9 cellular contexts compared by ENCODE assay signal in the genomic region with DNA sequence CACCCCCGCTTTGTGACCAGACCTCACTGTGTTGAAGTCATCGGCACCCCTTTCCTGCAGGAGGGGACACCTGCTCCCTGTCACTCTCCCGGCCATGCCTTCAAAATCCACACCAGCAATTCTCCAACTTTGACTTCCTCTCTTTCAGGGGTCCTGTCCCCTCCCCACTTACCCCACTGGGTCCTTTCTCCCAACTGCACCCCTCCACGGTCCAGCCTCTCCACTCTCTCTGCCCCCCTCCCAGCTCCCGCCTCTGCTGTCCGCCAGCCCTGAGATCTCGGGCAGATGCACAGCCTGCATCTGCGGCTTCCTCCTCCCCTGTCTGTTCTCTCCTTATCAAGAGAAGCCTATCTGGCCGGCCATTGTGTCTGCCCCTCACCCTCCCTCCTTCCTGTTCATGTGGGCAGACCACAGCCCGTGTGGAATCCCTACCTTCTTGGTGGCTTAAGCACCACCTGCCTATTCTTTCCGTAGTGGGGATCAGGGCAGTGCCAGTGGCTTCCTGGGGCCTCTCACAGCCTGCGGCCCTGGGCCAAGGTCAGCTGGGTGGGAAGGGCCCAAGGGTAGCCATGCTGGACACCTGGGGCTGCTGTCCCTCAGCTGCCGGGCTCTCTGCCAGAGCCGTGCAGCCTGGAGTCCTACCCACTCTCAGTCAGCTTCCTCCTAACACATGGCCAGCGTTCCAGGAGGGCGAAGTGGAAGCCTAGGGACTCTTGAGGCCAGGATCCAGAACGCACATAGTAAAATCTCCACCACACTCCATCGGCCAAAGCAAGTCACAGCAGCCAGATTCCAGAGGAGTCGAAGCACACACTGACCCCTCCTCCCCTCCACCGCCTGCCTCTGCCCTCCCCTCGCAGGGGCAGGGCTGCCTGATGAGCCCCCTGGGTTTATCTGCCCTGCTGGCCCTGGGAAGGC. TPM values are rescaled to one million over a fixed set of nuclear protein-coding genes. Genes with fewer than 3 reads are reported as not detected.
A peak's percentile ranks its signal among the peaks of the same experiment; 100 is the strongest.
DNase-seq lines count a peak whose midpoint lies in the region; ATAC-seq and TF ChIP-seq lines count a peak whose summit lies in the region.
"Had no signal": no experiment of that assay in that cellular context is flagged by ENCODE, and none has a peak within 500 bp of the region (broad histone marks: within the 10 kb centered on the region; RNA-seq: fewer than 3 reads in every experiment).

No MANE protein-coding gene starts in this region.

- H3K9me3 ChIP-seq in T-helper 17 cell (ENCODE audit: control insufficient read depth, low read length, poor library complexity, severe bottlenecking) (no peaks in the 10 kb centered on the region), right atrium auricular region (no peaks in the 10 kb centered on the region)

- no peak overlapping the region for H3K27ac Mint-ChIP-seq in T-helper 17 cell
- H3K27ac Mint-ChIP-seq in stimulated activated naive CD8-positive, alpha-beta T cell treated with anti-CD3 and anti-CD28 coated beads, Interleukin-15, amount 100 ng/mL, for 72 hours, result no peak overlapping the region
- H3K27ac Mint-ChIP-seq: activated naive CD4-positive, alpha-beta T cell treated with anti-CD3 and anti-CD28 coated beads, Interleukin-2, amount 50 U/mL, for 72 hours had no signal

- peaks cover 12% of the 10 kb centered on the region for H3K4me1 Mint-ChIP-seq in T-helper 17 cell
- H3K4me1 Mint-ChIP-seq in stimulated activated naive CD8-positive, alpha-beta T cell treated with anti-CD3 and anti-CD28 coated beads, Interleukin-15, amount 100 ng/mL, for 72 hours, result peaks cover 33% of the 10 kb centered on the region

- H3K4me1 ChIP-seq in right atrium auricular region, result peaks cover 0 to 44% of the 10 kb centered on the region in 2 donors

- peak overlapping the region; percentile 37 to 45 for H3K27ac ChIP-seq in right atrium auricular region

- no peaks in the 10 kb centered on the region for H3K9me3 Mint-ChIP-seq in stimulated activated naive CD8-positive, alpha-beta T cell treated with anti-CD3 and anti-CD28 coated beads, Interleukin-15, amount 100 ng/mL, for 72 hours
- H3K9me3 Mint-ChIP-seq: activated naive CD4-positive, alpha-beta T cell treated with anti-CD3 and anti-CD28 coated beads, Interleukin-2, amount 50 U/mL, for 72 hours had no signal

- TF ChIP-seq CTCF in right atrium auricular region (IDR thresholded peaks at IDR 0.05), result no peak

- H3K27me3 Mint-ChIP-seq in T-helper 17 cell, result peaks cover 45% of the 10 kb centered on the region
- peaks cover 68% of the 10 kb centered on the region for H3K27me3 Mint-ChIP-seq in stimulated activated naive CD8-positive, alpha-beta T cell treated with anti-CD3 and anti-CD28 coated beads, Interleukin-15, amount 100 ng/mL, for 72 hours

- H3K36me3 Mint-ChIP-seq in T-helper 17 cell (ENCODE audit: low read depth), result peaks cover 4% of the 10 kb centered on the region
- H3K36me3 Mint-ChIP-seq: activated naive CD4-positive, alpha-beta T cell treated with anti-CD3 and anti-CD28 coated beads, Interleukin-2, amount 50 U/mL, for 72 hours had no signal

- H3K27me3 ChIP-seq in right atrium auricular region, result no peaks in the 10 kb centered on the region

- peak; percentile 27 to 59 for DNase-seq in SHP77 (lab: John Stamatoyannopoulos, UW)
- DNase-seq in SHP77 treated with DMSO at 0.1 percent for 48 hours (lab: John Stamatoyannopoulos, UW), result no peak
- DNase-seq in T-helper 17 cell, result no peak
- DNase-seq in right atrium auricular region (ENCODE audit: low spot score), result no peak
- no peak for DNase-seq in stimulated activated naive CD8-positive, alpha-beta T cell treated with anti-CD3 and anti-CD28 coated beads, Interleukin-15, amount 100 ng/mL, for 72 hours
- DNase-seq in NCI-H1417 treated with DMSO at 0.1 percent for 48 hours (lab: John Stamatoyannopoulos, UW), result no peak
- DNase-seq in stimulated activated naive CD4-positive, alpha-beta T cell treated with Interleukin-2 at 50 U/mL for 16 hours (lab: John Stamatoyannopoulos, UW), result no peak
- DNase-seq in LoVo (ENCODE audit: low spot score), result no peak

- H3K4me3 Mint-ChIP-seq in T-helper 17 cell, result peak overlapping the region; percentile 47
- H3K4me3 Mint-ChIP-seq in stimulated activated naive CD8-positive, alpha-beta T cell treated with anti-CD3 and anti-CD28 coated beads, Interleukin-15, amount 100 ng/mL, for 72 hours, result peak overlapping the region; percentile 8 to 71

- H3K36me3 ChIP-seq in right atrium auricular region, result no peaks in the 10 kb centered on the region

- H3K4me3 ChIP-seq in right atrium auricular region, result no peak overlapping the region

- no peak for ATAC-seq in T-helper 17 cell
- peak; percentile 54 for ATAC-seq in stimulated activated naive CD8-positive, alpha-beta T cell treated with anti-CD3 and anti-CD28 coated beads, Interleukin-15, amount 100 ng/mL, for 72 hours

RNA-seq across cellular contexts. Expression of gene HES4, which starts 5.1 kb away (rescaled TPM):
- 10 to 100 TPM in 1 of 2 donors, 1 to 10 TPM in 1; 9.6 to 10.5 TPM for total RNA-seq in T-helper 17 cell
- total RNA-seq in right atrium auricular region, result 10 to 100 TPM; 31.8 to 68.4 TPM

RNA-seq across cellular contexts. Expression of gene ISG15, which starts 8.3 kb away (rescaled TPM):
- 10 to 100 TPM; 19.5 to 52.1 TPM for total RNA-seq in T-helper 17 cell
- 10 to 100 TPM; 26.8 to 32.2 TPM for total RNA-seq in right atrium auricular region

RNA-seq across cellular contexts. Expression of gene AGRN, which starts 14.9 kb away (rescaled TPM):
- total RNA-seq in T-helper 17 cell, result 1 to 10 TPM; 1.2 to 1.4 TPM
- total RNA-seq in right atrium auricular region, result 10 to 100 TPM; 22.5 to 27.9 TPM

RNA-seq across cellular contexts. Expression of gene PERM1, which starts 23.1 kb away (rescaled TPM):
- total RNA-seq in T-helper 17 cell, result not detected
- 10 to 100 TPM; 22.0 to 61.8 TPM for total RNA-seq in right atrium auricular region
- total RNA-seq: activated naive CD4-positive, alpha-beta T cell treated with anti-CD3 and anti-CD28 coated beads, Interleukin-2, amount 50 U/mL, for 72 hours had no signal

RNA-seq across cellular contexts. Expression of gene PLEKHN1, which starts 38.8 kb away (rescaled TPM):
- total RNA-seq in T-helper 17 cell (1 to 10 TPM; 3.4 to 4.3 TPM), right atrium auricular region (under 1 TPM in 1 of 2 donors, not detected in 1; 0.59 TPM)

Comparison
In these comparisons a context has a peak if more than half of its experiments do, and no peak if none do; other contexts are left out.
1. DNase-seq: peak in SHP77 (2 of 2); none in SHP77 treated with DMSO at 0.1 percent for 48 hours (single experiment), T-helper 17 cell (0 of 3), right atrium auricular region (single experiment), stimulated activated naive CD8-positive, alpha-beta T cell treated with anti-CD3 and anti-CD28 coated beads, Interleukin-15, amount 100 ng/mL, for 72 hours (0 of 2), NCI-H1417 treated with DMSO at 0.1 percent for 48 hours (single experiment), stimulated activated naive CD4-positive, alpha-beta T cell treated with Interleukin-2 at 50 U/mL for 16 hours (single experiment) and LoVo (single experiment).
2. RNA of gene AGRN, which starts 14.9 kb away (total RNA-seq): 22.5 to 27.9 TPM in right atrium auricular region; 1.2 to 1.4 TPM in T-helper 17 cell; every median in the first group is over 4 times any median in the second.